4 cellular contexts compared by ENCODE assay signal in the genomic region with DNA sequence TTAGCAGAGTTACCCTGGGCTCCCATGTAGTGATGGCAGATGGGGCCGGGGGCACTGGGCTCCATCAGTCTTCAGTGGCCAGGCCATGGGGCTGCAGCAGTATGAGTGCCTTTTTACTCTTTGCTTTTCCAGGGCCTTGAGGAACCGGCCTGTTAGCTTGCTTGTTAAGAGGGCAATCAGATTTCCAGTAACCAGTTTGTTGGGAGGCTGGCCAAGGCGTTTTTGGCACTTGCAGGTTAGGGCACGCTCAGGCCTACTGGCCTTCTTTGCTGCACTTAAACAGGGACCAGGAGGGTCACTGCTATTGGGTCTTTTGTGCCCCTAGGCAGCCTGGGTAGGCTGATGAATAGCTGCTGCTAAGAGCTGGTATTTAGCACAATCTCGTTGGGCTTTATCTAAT.
"Had no signal": no experiment of that assay in that cellular context is flagged by ENCODE, and none has a peak within 500 bp of the region (broad histone marks: within the 10 kb centered on the region; RNA-seq: fewer than 3 reads in every experiment).

No MANE protein-coding gene starts in this region.

- DNase-seq: H9, HCEC 1CT, IMR-90 had no signal

- H3K4me3 Mint-ChIP-seq: GM23338, H9 had no signal

- H3K4me3 ChIP-seq: GM23338 had no signal

- H3K9me3 Mint-ChIP-seq: H9 had no signal

- ATAC-seq: GM23338 had no signal

- H3K27ac Mint-ChIP-seq: GM23338, H9 had no signal

- H3K4me1 Mint-ChIP-seq: GM23338, H9 had no signal
